Comparison of ENCODE assay signal across 8 cellular contexts in genomic region chrX:24647257-24648058, GRCh38. TPM values are rescaled to one million over a fixed set of nuclear protein-coding genes. Genes with fewer than 3 reads are reported as not detected.
DNase-seq lines count a peak whose midpoint lies in the region; ATAC-seq and TF ChIP-seq lines count a peak whose summit lies in the region.

Gene PCYT1B (minus strand): TSS chrX:24647347. CDS start chrX:24647105, 242 bp downstream.

- ATAC-seq in GM21367 (IDR thresholded peaks at IDR 0.05; ENCODE audit: unreplicated experiment), result peak; percentile 84
- peak; percentile 94 to 100 (median 98) for ATAC-seq in T-cell (replicated peaks in 1 of 4)
- peak; percentile 89 to 100 (median 98) for ATAC-seq in heart left ventricle

- peaks cover 19 to 21% of the 10 kb centered on the region in 2 donors for H3K27me3 Mint-ChIP-seq in T-cell

- H3K4me1 ChIP-seq in BE2C (no peaks in the 10 kb centered on the region), heart left ventricle (peaks cover 0 to 10% (median 0%) of the 10 kb centered on the region in 12 donors), tibial nerve (peaks cover 0 to 6% (median 0%) of the 10 kb centered on the region in 4 donors)

- DNase-seq in BE2C (peak; percentile 85), MG63 (peak; percentile 74), T-cell (peak; percentile 4 to 71 (median 48)), amniotic epithelial cell (ENCODE audit: low read depth) (peak; percentile 52), heart left ventricle (peak; percentile 53 to 76 (median 70)), posterior vena cava (ENCODE audit: low spot score) (peak; percentile 87), tibial nerve (ENCODE audit: low spot score in 2 of 2) (peak; percentile 19 to 39)

- TF ChIP-seq CTCF in BE2C (IDR thresholded peaks at IDR 0.05; ENCODE audit: low read depth, low read length) (no peak), heart left ventricle (IDR thresholded peaks at IDR 0.05) (no peak), tibial nerve (IDR thresholded peaks at IDR 0.05) (no peak)

- WGBS in heart left ventricle, 4 donors, result 2 to 24% (median 13%) methylated on average over 23 to 24 of the region's 24 CpGs
- WGBS in tibial nerve, 2 donors, result 7 to 35% methylated on average over 7 to 22 of the region's 24 CpGs

- POLR2A ChIA-PET in T-cell (lab: Charles Lee), result no interaction called here

- TF ChIP-seq POLR2A in heart left ventricle (IDR thresholded peaks at IDR 0.05) (no peak), tibial nerve (IDR thresholded peaks at IDR 0.05) (no peak)

- H3K36me3 ChIP-seq in BE2C (no peaks in the 10 kb centered on the region), MG63 (no peaks in the 10 kb centered on the region), heart left ventricle (no peaks in the 10 kb centered on the region), tibial nerve (no peaks in the 10 kb centered on the region)

- H3K27me3 ChIP-seq in BE2C, result no peaks in the 10 kb centered on the region
- H3K27me3 ChIP-seq in MG63, result no peaks in the 10 kb centered on the region
- H3K27me3 ChIP-seq in heart left ventricle, result peaks cover 0 to 37% (median 0%) of the 10 kb centered on the region in 9 donors
- peaks cover 0 to 12% of the 10 kb centered on the region in 2 donors for H3K27me3 ChIP-seq in tibial nerve

- H3K27ac ChIP-seq in heart left ventricle (no peak within 1 kb of the TSS), tibial nerve (peak within 1 kb of the TSS in 2 of 4 donors; percentile 40 to 47)

- H3K9me3 ChIP-seq in BE2C (no peaks in the 10 kb centered on the region), MG63 (no peaks in the 10 kb centered on the region), heart left ventricle (no peaks in the 10 kb centered on the region), tibial nerve (no peaks in the 10 kb centered on the region)

- no peaks in the 10 kb centered on the region for H3K36me3 Mint-ChIP-seq in T-cell

- no peaks in the 10 kb centered on the region for H3K9me3 Mint-ChIP-seq in T-cell

- H3K27ac Mint-ChIP-seq in T-cell, result no peak within 1 kb of the TSS

- TF ChIP-seq EP300 in tibial nerve (IDR thresholded peaks at IDR 0.05), result no peak

- peaks cover 8 to 19% (median 17%) of the 10 kb centered on the region in 3 donors for H3K4me1 Mint-ChIP-seq in T-cell

- CTCF ChIA-PET in T-cell (lab: Charles Lee), result interaction anchor here in 1 of 2 donors (0.6 kb wide), 1 partner anchor 12 kb away, joined by 5 read pairs; no protein-coding TSS in a partner anchor

- intact Hi-C loops in heart left ventricle (cut with DNase I), result no loop called here
- intact Hi-C loops in posterior vena cava (cut with DNase I), result no loop called here

- H3K4me3 Mint-ChIP-seq in T-cell, result peak within 1 kb of the TSS; percentile 73 to 75 (median 73)

- H3K4me3 ChIP-seq in BE2C (ENCODE audit: low read depth, low read length) (peak within 1 kb of the TSS; percentile 64), MG63 (no peak within 1 kb of the TSS), heart left ventricle (peak within 1 kb of the TSS in 9 of 12 donors; percentile 23 to 50 (median 35)), tibial nerve (peak within 1 kb of the TSS; percentile 1 to 43 (median 22))

RNA-seq across cellular contexts. Expression of gene PCYT1B, which starts in this region (rescaled TPM):
- polyA plus RNA-seq in BE2C (2012; ENCODE audit: insufficient read depth, insufficient read length, low read depth), result 0.97 TPM
- total RNA-seq in MG63 (2014; rRNA removed; shearing (Covaris generic); ENCODE audit: low replicate concordance), result 0.07 TPM in 1 of 2 replicates, not detected in the other
- total RNA-seq in T-cell (under 1 TPM in 2 of 5 donors, not detected in 3; 0.06 to 0.50 TPM), heart left ventricle (under 1 TPM in 4 of 9 donors, not detected in 5; 0.10 to 0.27 (median 0.16) TPM), posterior vena cava (1 to 10 TPM; 1.1 to 3.5 TPM), tibial nerve (1 to 10 TPM in 2 of 4 donors, under 1 TPM in 2; 0.87 to 1.9 (median 1.2) TPM)
- under 1 TPM in 1 of 2 donors, not detected in 1; 0.07 TPM for polyA plus RNA-seq in heart left ventricle

Comparison
In these comparisons a context has a peak if more than half of its experiments do, and no peak if none do; other contexts are left out.
1. Peak in DNase-seq in MG63; RNA of the gene not detected or under 1 TPM.
2. Peak in DNase-seq and ATAC-seq in T-cell; RNA of the gene not detected or under 1 TPM.
3. Peak in DNase-seq, ATAC-seq and H3K4me3 ChIP-seq in heart left ventricle; RNA of the gene not detected or under 1 TPM.
4. DNase-seq: peak in every context shown above with its lines; median percentile 87 in posterior vena cava; 85 in BE2C; 74 in MG63; 70 in heart left ventricle; 52 in amniotic epithelial cell; 48 in T-cell; 29 in tibial nerve.